ENCODE assay signal across 9 cellular contexts in genomic region chr6:161618816-161619454, GRCh38.
DNase-seq lines count a peak whose midpoint lies in the region; ATAC-seq and TF ChIP-seq lines count a peak whose summit lies in the region.
"Had no signal": no experiment of that assay in that cellular context is flagged by ENCODE, and none has a peak within 500 bp of the region (broad histone marks: within the 10 kb centered on the region; RNA-seq: fewer than 3 reads in every experiment).

No MANE protein-coding gene starts in this region.

- intact Hi-C loops in PC-3 (cut with micrococcal nuclease), result no loop called here

- no peaks in the 10 kb centered on the region for H3K9me3 ChIP-seq in PC-3 (ENCODE audit: low read length)
- H3K9me3 ChIP-seq in suprapubic skin, result no peaks in the 10 kb centered on the region

- no peak for ATAC-seq in PC-3

- CTCF ChIA-PET in PC-3 (lab: Charles Lee), result no interaction called here

- TF ChIP-seq EP300 in suprapubic skin (IDR thresholded peaks at IDR 0.05), result no peak

- H3K79me2 ChIP-seq in PC-3 (ENCODE audit: low read length), result no peaks in the 10 kb centered on the region

- H3K4me1 ChIP-seq in PC-3 (ENCODE audit: insufficient read depth, low read length), result no peaks in the 10 kb centered on the region
- no peaks in the 10 kb centered on the region for H3K4me1 ChIP-seq in suprapubic skin

- TF ChIP-seq POLR2A in suprapubic skin (IDR thresholded peaks at IDR 0.05), result no peak

- no peaks in the 10 kb centered on the region for H3K9me2 ChIP-seq in PC-3 (replicated peaks; ENCODE audit: low read length)

- no TSS peak for BruUV-seq in PC-3 (replicated peaks; lab: Mats Ljungman, UMichigan)

- H3K9ac ChIP-seq in PC-3 (ENCODE audit: low read length), result no peak overlapping the region

- 47% methylated on average over 9 of the region's 9 CpGs for WGBS in suprapubic skin

- peak; percentile 43 for TF ChIP-seq CTCF in PC-3 (conservative IDR thresholded peaks at IDR 0.05; ENCODE audit: low read depth, low read length)
- TF ChIP-seq CTCF in foreskin fibroblast (IDR thresholded peaks at IDR 0.05; ENCODE audit: low read depth, low read length), result peak; percentile 32
- TF ChIP-seq CTCF in retinal pigment epithelial cell (conservative IDR thresholded peaks at IDR 0.05; ENCODE audit: low read depth, low read length), result peak; percentile 63
- TF ChIP-seq CTCF in suprapubic skin (IDR thresholded peaks at IDR 0.05), result no peak

- POLR2A ChIA-PET in PC-3 (lab: Charles Lee; ENCODE audit: unreplicated experiment), result no interaction called here

- H2AFZ ChIP-seq in PC-3 (ENCODE audit: low read length), result no peak overlapping the region

- no peaks in the 10 kb centered on the region for H3F3A ChIP-seq in PC-3 (ENCODE audit: low read length, unreplicated experiment)

- no peak overlapping the region for H3K4me2 ChIP-seq in PC-3 (ENCODE audit: low read length)

- H3K27me3 ChIP-seq in PC-3 (ENCODE audit: low read length) (peaks cover 9% of the 10 kb centered on the region), suprapubic skin (no peaks in the 10 kb centered on the region)

- no peak overlapping the region for H3K27ac ChIP-seq in PC-3 (ENCODE audit: low read length)
- H3K27ac ChIP-seq in suprapubic skin, result no peak overlapping the region

- H3K4me3 ChIP-seq in PC-3 (ENCODE audit: low read length), result no peak overlapping the region
- no peak overlapping the region for H3K4me3 ChIP-seq in foreskin fibroblast (ENCODE audit: low read depth in 1 of 2, low read length in 2 of 2)
- peak overlapping the region; percentile 13 for H3K4me3 ChIP-seq in retinal pigment epithelial cell (ENCODE audit: low read length)
- no peak overlapping the region for H3K4me3 ChIP-seq in suprapubic skin

- H3K36me3 ChIP-seq in PC-3 (ENCODE audit: low read depth, low read length) (no peaks in the 10 kb centered on the region), suprapubic skin (no peaks in the 10 kb centered on the region)

- H4K20me1 ChIP-seq in PC-3 (ENCODE audit: low read length), result no peaks in the 10 kb centered on the region

- DNase-seq in NCI-H2081 (lab: John Stamatoyannopoulos, UW) (peak; percentile 4 to 26), NCI-H2081 treated with DMSO at 0.1 percent for 48 hours (lab: John Stamatoyannopoulos, UW) (no peak), PC-3 (peak; percentile 36), foreskin fibroblast (peak; percentile 46 to 86), retinal pigment epithelial cell (ENCODE audit: low read depth) (peak; percentile 29), germinal center (ENCODE audit: low spot score) (no peak), suprapubic skin (ENCODE audit: low spot score in 2 of 2) (no peak)
- DNase-seq in stimulated activated CD4-positive, alpha-beta T cell treated with anti-CD3 and anti-CD28 coated beads, Interleukin-2, amount 100 ng/mL, for 48 hours, result no peak
- DNase-seq: activated B cell treated with CpG ODN at 0.5 μM for 24 hours had no signal

Comparison
In these comparisons a context has a peak if more than half of its experiments do, and no peak if none do; other contexts are left out.
1. DNase-seq: peak in NCI-H2081 (2 of 2), PC-3 (single experiment), foreskin fibroblast (2 of 2) and retinal pigment epithelial cell (single experiment); none in NCI-H2081 treated with DMSO at 0.1 percent for 48 hours (single experiment), germinal center (single experiment), stimulated activated CD4-positive, alpha-beta T cell treated with anti-CD3 and anti-CD28 coated beads, Interleukin-2, amount 100 ng/mL, for 48 hours (0 of 2) and suprapubic skin (0 of 2).
2. CTCF ChIP-seq: peak in PC-3 (single experiment), foreskin fibroblast (single experiment) and retinal pigment epithelial cell (single experiment); none in suprapubic skin (0 of 2).